1 cellular context compared by ENCODE assay signal in the genomic region with DNA sequence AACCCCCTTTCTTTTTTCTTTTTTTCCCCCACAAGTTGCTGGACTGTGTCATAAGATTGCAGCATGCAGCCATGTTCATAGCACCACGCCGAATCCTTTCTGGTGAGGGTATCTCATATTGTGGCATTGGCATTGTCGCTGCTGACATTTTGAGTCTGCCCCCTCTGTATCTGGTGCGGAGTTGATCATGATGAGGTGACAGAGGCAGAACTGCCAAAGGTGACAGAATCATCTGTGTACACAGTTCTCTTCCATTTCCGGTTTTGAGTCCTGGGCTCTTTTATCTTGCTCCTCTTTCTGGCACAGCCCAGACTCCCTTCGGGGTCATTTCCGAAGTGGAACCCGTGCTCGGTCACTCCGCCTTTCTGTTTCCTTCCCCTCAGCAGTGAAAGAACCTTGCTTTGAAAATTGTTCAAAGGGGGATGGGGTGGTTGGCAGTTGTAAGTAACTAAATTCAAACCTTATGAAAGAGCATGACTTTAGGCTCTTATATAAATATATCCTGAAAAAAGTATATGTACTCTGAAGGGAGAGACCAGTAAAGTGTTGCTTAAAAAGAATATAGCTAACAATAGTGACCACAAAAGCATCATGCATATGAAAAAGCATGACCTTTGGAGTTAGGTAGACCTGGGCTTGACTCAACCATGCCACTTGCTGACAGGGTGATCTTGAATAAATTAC.
TF ChIP-seq lines count a peak whose summit lies in the region.

No MANE protein-coding gene starts in this region.

TF ChIP-seq in SK-N-SH treated with all-trans-retinoic acid at 6 μM for 48 hours, 23 proteins besides CTCF, POLR2A, EP300 and RAD21 (continued from another document):
- no peak for TF ChIP-seq TSHZ2 (CRISPR knock-in tag; IDR thresholded peaks at IDR 0.05)
- no peak for TF ChIP-seq CREB5 (CRISPR knock-in tag; IDR thresholded peaks at IDR 0.05; ENCODE audit: low read depth)
- TF ChIP-seq ISL1 (CRISPR knock-in tag; IDR thresholded peaks at IDR 0.05) = no peak
- TF ChIP-seq TCF4 (CRISPR knock-in tag; IDR thresholded peaks at IDR 0.05; ENCODE audit: borderline replicate concordance) = no peak
- TF ChIP-seq, protein P1, sequence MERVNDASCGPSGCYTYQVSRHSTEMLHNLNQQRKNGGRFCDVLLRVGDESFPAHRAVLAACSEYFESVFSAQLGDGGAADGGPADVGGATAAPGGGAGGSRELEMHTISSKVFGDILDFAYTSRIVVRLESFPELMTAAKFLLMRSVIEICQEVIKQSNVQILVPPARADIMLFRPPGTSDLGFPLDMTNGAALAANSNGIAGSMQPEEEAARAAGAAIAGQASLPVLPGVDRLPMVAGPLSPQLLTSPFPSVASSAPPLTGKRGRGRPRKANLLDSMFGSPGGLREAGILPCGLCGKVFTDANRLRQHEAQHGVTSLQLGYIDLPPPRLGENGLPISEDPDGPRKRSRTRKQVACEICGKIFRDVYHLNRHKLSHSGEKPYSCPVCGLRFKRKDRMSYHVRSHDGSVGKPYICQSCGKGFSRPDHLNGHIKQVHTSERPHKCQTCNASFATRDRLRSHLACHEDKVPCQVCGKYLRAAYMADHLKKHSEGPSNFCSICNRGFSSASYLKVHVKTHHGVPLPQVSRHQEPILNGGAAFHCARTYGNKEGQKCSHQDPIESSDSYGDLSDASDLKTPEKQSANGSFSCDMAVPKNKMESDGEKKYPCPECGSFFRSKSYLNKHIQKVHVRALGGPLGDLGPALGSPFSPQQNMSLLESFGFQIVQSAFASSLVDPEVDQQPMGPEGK (CRISPR knock-in tag; IDR thresholded peaks at IDR 0.05; ENCODE audit: borderline replicate concordance) = no peak
